1 cellular context compared by ENCODE assay signal in genomic region chr7:77933394-77933793, GRCh38.
TF ChIP-seq lines count a peak whose summit lies in the region.

No MANE protein-coding gene starts in this region.

TF ChIP-seq in K562, 482 proteins besides CTCF, POLR2A, EP300 and RAD21 (continued from another document and continues in another):
- TF ChIP-seq ZNF407 (IDR thresholded peaks at IDR 0.05; ENCODE audit: low read depth) = no peak
- TF ChIP-seq RFX7 (CRISPR knock-in tag; IDR thresholded peaks at IDR 0.05) = no peak
- TF ChIP-seq TARDBP (IDR thresholded peaks at IDR 0.05) = no peak
- TF ChIP-seq MYBL2 (IDR thresholded peaks at IDR 0.05; ENCODE audit: low read depth) = no peak
- no peak for TF ChIP-seq MYBL2 (CRISPR knock-in tag; IDR thresholded peaks at IDR 0.05; ENCODE audit: borderline replicate concordance)
- TF ChIP-seq, protein P1, sequence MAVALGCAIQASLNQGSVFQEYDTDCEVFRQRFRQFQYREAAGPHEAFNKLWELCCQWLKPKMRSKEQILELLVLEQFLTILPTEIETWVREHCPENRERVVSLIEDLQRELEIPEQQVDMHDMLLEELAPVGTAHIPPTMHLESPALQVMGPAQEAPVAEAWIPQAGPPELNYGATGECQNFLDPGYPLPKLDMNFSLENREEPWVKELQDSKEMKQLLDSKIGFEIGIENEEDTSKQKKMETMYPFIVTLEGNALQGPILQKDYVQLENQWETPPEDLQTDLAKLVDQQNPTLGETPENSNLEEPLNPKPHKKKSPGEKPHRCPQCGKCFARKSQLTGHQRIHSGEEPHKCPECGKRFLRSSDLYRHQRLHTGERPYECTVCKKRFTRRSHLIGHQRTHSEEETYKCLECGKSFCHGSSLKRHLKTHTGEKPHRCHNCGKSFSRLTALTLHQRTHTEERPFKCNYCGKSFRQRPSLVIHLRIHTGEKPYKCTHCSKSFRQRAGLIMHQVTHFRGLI (CRISPR knock-in tag; IDR thresholded peaks at IDR 0.05) = no peak
- TF ChIP-seq SNRNP70 (optimal IDR thresholded peaks at IDR 0.05; ENCODE audit: low read depth, low read length) = no peak
- TF ChIP-seq HNRNPUL1 (IDR thresholded peaks at IDR 0.05; ENCODE audit: low read length) = no peak
- peak; percentile 66; the same call in 1 of the 2 replicates for TF ChIP-seq ZNF24 (IDR thresholded peaks at IDR 0.05)
- TF ChIP-seq ZNF239 (CRISPR knock-in tag; IDR thresholded peaks at IDR 0.05) = no peak
- TF ChIP-seq MCM3 (IDR thresholded peaks at IDR 0.05) = no peak
- TF ChIP-seq NFE2L1 (tag; IDR thresholded peaks at IDR 0.05; ENCODE audit: borderline replicate concordance, low read depth) = no peak
- no peak for TF ChIP-seq HDGF (IDR thresholded peaks at IDR 0.05)
- peak; percentile 72 for TF ChIP-seq DPF2 (IDR thresholded peaks at IDR 0.05)
- TF ChIP-seq CCNT2 (IDR thresholded peaks at IDR 0.05; ENCODE audit: borderline replicate concordance, extremely low read depth, insufficient read length, low read depth, low read length) = no peak
- no peak for TF ChIP-seq ZFP91 (CRISPR knock-in tag; IDR thresholded peaks at IDR 0.05)
- no peak for TF ChIP-seq FOXJ3 (CRISPR knock-in tag; IDR thresholded peaks at IDR 0.05)
- no peak for TF ChIP-seq DMBX1 (CRISPR knock-in tag; IDR thresholded peaks at IDR 0.05; ENCODE audit: borderline replicate concordance)
- TF ChIP-seq TSC22D4 (tag; IDR thresholded peaks at IDR 0.05) = no peak
- TF ChIP-seq MXI1 (IDR thresholded peaks at IDR 0.05; ENCODE audit: low read depth, low read length) = no peak
- 0 out of 4 replicates have a peak, but pooled peaks of 1 of the 2 experiments have one; percentile 16 for TF ChIP-seq TRIM24 (IDR thresholded peaks at IDR 0.05)
- TF ChIP-seq, protein P2, sequence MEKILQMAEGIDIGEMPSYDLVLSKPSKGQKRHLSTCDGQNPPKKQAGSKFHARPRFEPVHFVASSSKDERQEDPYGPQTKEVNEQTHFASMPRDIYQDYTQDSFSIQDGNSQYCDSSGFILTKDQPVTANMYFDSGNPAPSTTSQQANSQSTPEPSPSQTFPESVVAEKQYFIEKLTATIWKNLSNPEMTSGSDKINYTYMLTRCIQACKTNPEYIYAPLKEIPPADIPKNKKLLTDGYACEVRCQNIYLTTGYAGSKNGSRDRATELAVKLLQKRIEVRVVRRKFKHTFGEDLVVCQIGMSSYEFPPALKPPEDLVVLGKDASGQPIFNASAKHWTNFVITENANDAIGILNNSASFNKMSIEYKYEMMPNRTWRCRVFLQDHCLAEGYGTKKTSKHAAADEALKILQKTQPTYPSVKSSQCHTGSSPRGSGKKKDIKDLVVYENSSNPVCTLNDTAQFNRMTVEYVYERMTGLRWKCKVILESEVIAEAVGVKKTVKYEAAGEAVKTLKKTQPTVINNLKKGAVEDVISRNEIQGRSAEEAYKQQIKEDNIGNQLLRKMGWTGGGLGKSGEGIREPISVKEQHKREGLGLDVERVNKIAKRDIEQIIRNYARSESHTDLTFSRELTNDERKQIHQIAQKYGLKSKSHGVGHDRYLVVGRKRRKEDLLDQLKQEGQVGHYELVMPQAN (IDR thresholded peaks at IDR 0.05; ENCODE audit: borderline replicate concordance) = no peak
- TF ChIP-seq ESRRB (CRISPR knock-in tag; IDR thresholded peaks at IDR 0.05; ENCODE audit: borderline replicate concordance) = no peak
- TF ChIP-seq, protein P3, sequence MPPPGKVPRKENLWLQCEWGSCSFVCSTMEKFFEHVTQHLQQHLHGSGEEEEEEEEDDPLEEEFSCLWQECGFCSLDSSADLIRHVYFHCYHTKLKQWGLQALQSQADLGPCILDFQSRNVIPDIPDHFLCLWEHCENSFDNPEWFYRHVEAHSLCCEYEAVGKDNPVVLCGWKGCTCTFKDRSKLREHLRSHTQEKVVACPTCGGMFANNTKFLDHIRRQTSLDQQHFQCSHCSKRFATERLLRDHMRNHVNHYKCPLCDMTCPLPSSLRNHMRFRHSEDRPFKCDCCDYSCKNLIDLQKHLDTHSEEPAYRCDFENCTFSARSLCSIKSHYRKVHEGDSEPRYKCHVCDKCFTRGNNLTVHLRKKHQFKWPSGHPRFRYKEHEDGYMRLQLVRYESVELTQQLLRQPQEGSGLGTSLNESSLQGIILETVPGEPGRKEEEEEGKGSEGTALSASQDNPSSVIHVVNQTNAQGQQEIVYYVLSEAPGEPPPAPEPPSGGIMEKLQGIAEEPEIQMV (tag; conservative IDR thresholded peaks at IDR 0.05; ENCODE audit: low read depth) = no peak
- TF ChIP-seq NR2C1 (IDR thresholded peaks at IDR 0.05) = no peak
- TF ChIP-seq NR2C1 (tag; IDR thresholded peaks at IDR 0.05) = no peak
- TF ChIP-seq PML (IDR thresholded peaks at IDR 0.05; ENCODE audit: low read length) = no peak
- TF ChIP-seq PHB2 (IDR thresholded peaks at IDR 0.05; ENCODE audit: low read depth) = no peak
- no peak for TF ChIP-seq BRF1 (IDR thresholded peaks at IDR 0.05; ENCODE audit: borderline replicate concordance, extremely low read depth, insufficient read length)
- TF ChIP-seq MEF2A (IDR thresholded peaks at IDR 0.05; ENCODE audit: control insufficient read depth, low read depth, low read length) = 0 out of 2 replicates have a peak, but pooled peaks have one; percentile 28
- TF ChIP-seq ZBTB26 (CRISPR knock-in tag; IDR thresholded peaks at IDR 0.05) = no peak
- no peak for TF ChIP-seq ZNF778 (CRISPR knock-in tag; IDR thresholded peaks at IDR 0.05)
- peak; percentile 84; the same call in 1 of the 2 replicates for TF ChIP-seq JUN (IDR thresholded peaks at IDR 0.05; ENCODE audit: borderline replicate concordance, low read depth, low read length)
- TF ChIP-seq JUN (CRISPR knock-in tag; IDR thresholded peaks at IDR 0.05; ENCODE audit: borderline replicate concordance) = no peak
- no peak for TF ChIP-seq MAFK (IDR thresholded peaks at IDR 0.05; ENCODE audit: low read length)
- TF ChIP-seq SNIP1 (IDR thresholded peaks at IDR 0.05; ENCODE audit: low read depth) = no peak
- no peak for TF ChIP-seq ID3 (CRISPR knock-in tag; IDR thresholded peaks at IDR 0.05)
- no peak for TF ChIP-seq ID3 (tag; IDR thresholded peaks at IDR 0.05)
- no peak for TF ChIP-seq ZNF561 (CRISPR knock-in tag; conservative IDR thresholded peaks at IDR 0.05)
- TF ChIP-seq NR3C1 (CRISPR knock-in tag; IDR thresholded peaks at IDR 0.05) = no peak
- TF ChIP-seq EHMT2 (IDR thresholded peaks at IDR 0.05) = peak; percentile 56; the same call in 1 of the 2 replicates
- no peak for TF ChIP-seq RBBP5 (IDR thresholded peaks at IDR 0.05; ENCODE audit: borderline replicate concordance, insufficient read depth, low read length, poor library complexity, severe bottlenecking)
- TF ChIP-seq RCOR1 (IDR thresholded peaks at IDR 0.05; ENCODE audit: borderline replicate concordance in 1 of 2, low read depth in 2 of 2, low read length in 2 of 2) = peak in 1 of 2 experiments; percentile 59; a peak in 2 of 4 replicates
- no peak for TF ChIP-seq SRSF1 (IDR thresholded peaks at IDR 0.05; ENCODE audit: low read depth, low read length)
- no peak for TF ChIP-seq MTA2 (IDR thresholded peaks at IDR 0.05; ENCODE audit: low read depth)
- TF ChIP-seq ZNF551 (CRISPR knock-in tag; IDR thresholded peaks at IDR 0.05) = no peak
- no peak for TF ChIP-seq LEF1 (IDR thresholded peaks at IDR 0.05)
- no peak for TF ChIP-seq GABPB2 (CRISPR knock-in tag; conservative IDR thresholded peaks at IDR 0.05)
- TF ChIP-seq, protein P4, sequence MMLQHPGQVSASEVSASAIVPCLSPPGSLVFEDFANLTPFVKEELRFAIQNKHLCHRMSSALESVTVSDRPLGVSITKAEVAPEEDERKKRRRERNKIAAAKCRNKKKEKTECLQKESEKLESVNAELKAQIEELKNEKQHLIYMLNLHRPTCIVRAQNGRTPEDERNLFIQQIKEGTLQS (IDR thresholded peaks at IDR 0.05) = peak; percentile 90
- TF ChIP-seq, protein P4 (CRISPR knock-in tag; conservative IDR thresholded peaks at IDR 0.05) = no peak
- TF ChIP-seq ZC3H11A (IDR thresholded peaks at IDR 0.05; ENCODE audit: low read depth, low read length) = no peak
- no peak for TF ChIP-seq DIDO1 (tag; IDR thresholded peaks at IDR 0.05; ENCODE audit: low read depth)
- TF ChIP-seq, protein P5, sequence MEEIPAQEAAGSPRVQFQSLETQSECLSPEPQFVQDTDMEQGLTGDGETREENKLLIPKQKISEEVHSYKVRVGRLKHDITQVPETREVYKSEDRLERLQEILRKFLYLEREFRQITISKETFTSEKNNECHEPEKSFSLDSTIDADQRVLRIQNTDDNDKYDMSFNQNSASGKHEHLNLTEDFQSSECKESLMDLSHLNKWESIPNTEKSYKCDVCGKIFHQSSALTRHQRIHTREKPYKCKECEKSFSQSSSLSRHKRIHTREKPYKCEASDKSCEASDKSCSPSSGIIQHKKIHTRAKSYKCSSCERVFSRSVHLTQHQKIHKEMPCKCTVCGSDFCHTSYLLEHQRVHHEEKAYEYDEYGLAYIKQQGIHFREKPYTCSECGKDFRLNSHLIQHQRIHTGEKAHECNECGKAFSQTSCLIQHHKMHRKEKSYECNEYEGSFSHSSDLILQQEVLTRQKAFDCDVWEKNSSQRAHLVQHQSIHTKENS (CRISPR knock-in tag; IDR thresholded peaks at IDR 0.05) = no peak
- no peak for TF ChIP-seq PRMT5 (CRISPR knock-in tag; IDR thresholded peaks at IDR 0.05)
